1 cellular context compared by ENCODE assay signal in the genomic region with DNA sequence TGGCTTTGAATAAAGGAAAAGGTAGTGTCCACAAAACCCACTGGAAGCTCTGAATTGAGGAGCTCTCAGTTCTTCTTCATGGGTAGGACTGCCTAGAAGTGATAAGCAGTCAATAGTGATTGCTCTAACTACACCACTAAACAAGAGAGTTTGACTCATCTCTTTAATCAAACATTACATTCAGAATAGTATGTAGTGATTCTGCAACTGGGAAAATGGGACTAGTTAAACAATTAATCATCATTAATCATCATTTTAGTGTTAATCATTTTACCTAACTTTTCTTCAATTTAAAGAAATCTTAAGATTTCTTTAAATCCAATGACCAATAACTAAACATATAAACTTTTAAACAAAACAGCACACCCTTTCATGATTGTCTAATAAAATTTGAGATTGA.
TF ChIP-seq lines count a peak whose summit lies in the region.

No MANE protein-coding gene starts in this region.

TF ChIP-seq in SK-N-SH treated with all-trans-retinoic acid at 6 μM for 48 hours, 23 proteins besides CTCF, POLR2A, EP300 and RAD21 (continued from another document):
- TF ChIP-seq, protein P1, sequence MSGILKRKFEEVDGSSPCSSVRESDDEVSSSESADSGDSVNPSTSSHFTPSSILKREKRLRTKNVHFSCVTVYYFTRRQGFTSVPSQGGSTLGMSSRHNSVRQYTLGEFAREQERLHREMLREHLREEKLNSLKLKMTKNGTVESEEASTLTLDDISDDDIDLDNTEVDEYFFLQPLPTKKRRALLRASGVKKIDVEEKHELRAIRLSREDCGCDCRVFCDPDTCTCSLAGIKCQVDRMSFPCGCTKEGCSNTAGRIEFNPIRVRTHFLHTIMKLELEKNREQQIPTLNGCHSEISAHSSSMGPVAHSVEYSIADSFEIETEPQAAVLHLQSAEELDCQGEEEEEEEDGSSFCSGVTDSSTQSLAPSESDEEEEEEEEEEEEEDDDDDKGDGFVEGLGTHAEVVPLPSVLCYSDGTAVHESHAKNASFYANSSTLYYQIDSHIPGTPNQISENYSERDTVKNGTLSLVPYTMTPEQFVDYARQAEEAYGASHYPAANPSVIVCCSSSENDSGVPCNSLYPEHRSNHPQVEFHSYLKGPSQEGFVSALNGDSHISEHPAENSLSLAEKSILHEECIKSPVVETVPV (CRISPR knock-in tag; IDR thresholded peaks at IDR 0.05): no peak
- TF ChIP-seq ZNF8 (CRISPR knock-in tag; IDR thresholded peaks at IDR 0.05): no peak
- no peak for TF ChIP-seq ZFP30 (CRISPR knock-in tag; IDR thresholded peaks at IDR 0.05)
- TF ChIP-seq, protein P2, sequence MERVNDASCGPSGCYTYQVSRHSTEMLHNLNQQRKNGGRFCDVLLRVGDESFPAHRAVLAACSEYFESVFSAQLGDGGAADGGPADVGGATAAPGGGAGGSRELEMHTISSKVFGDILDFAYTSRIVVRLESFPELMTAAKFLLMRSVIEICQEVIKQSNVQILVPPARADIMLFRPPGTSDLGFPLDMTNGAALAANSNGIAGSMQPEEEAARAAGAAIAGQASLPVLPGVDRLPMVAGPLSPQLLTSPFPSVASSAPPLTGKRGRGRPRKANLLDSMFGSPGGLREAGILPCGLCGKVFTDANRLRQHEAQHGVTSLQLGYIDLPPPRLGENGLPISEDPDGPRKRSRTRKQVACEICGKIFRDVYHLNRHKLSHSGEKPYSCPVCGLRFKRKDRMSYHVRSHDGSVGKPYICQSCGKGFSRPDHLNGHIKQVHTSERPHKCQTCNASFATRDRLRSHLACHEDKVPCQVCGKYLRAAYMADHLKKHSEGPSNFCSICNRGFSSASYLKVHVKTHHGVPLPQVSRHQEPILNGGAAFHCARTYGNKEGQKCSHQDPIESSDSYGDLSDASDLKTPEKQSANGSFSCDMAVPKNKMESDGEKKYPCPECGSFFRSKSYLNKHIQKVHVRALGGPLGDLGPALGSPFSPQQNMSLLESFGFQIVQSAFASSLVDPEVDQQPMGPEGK (CRISPR knock-in tag; IDR thresholded peaks at IDR 0.05; ENCODE audit: borderline replicate concordance): no peak
- no peak for TF ChIP-seq ESRRG (CRISPR knock-in tag; IDR thresholded peaks at IDR 0.05)
- TF ChIP-seq OSR1 (CRISPR knock-in tag; IDR thresholded peaks at IDR 0.05): no peak
- TF ChIP-seq, protein P3, sequence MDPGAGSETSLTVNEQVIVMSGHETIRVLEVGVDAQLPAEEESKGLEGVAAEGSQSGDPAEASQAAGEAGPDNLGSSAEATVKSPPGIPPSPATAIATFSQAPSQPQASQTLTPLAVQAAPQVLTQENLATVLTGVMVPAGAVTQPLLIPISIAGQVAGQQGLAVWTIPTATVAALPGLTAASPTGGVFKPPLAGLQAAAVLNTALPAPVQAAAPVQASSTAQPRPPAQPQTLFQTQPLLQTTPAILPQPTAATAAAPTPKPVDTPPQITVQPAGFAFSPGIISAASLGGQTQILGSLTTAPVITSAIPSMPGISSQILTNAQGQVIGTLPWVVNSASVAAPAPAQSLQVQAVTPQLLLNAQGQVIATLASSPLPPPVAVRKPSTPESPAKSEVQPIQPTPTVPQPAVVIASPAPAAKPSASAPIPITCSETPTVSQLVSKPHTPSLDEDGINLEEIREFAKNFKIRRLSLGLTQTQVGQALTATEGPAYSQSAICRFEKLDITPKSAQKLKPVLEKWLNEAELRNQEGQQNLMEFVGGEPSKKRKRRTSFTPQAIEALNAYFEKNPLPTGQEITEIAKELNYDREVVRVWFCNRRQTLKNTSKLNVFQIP (CRISPR knock-in tag; IDR thresholded peaks at IDR 0.05; ENCODE audit: borderline replicate concordance, low read depth): no peak
- no peak for TF ChIP-seq ZNF70 (CRISPR knock-in tag; IDR thresholded peaks at IDR 0.05)
- TF ChIP-seq TOX (CRISPR knock-in tag; IDR thresholded peaks at IDR 0.05; ENCODE audit: borderline replicate concordance): no peak
- TF ChIP-seq SNAI2 (CRISPR knock-in tag; IDR thresholded peaks at IDR 0.05): no peak
- no peak for TF ChIP-seq TCF4 (CRISPR knock-in tag; IDR thresholded peaks at IDR 0.05; ENCODE audit: borderline replicate concordance)
- no peak for TF ChIP-seq PPARA (CRISPR knock-in tag; IDR thresholded peaks at IDR 0.05; ENCODE audit: borderline replicate concordance)
TF ChIP-seq in SK-N-SH treated with all-trans-retinoic acid at 6 μM for 48 hours: peak in this region for 0.
